Comparison of ENCODE assay signal across 19 cellular contexts in genomic region chr11:32613500-32614151, GRCh38. TPM values are rescaled to one million over a fixed set of nuclear protein-coding genes. Genes with fewer than 3 reads are reported as not detected.
A peak's percentile ranks its signal among the peaks of the same experiment; 100 is the strongest.
DNase-seq lines count a peak whose midpoint lies in the region; ATAC-seq, FAIRE-seq and TF ChIP-seq lines count a peak whose summit lies in the region.
"Had no signal": no experiment of that assay in that cellular context is flagged by ENCODE, and none has a peak within 500 bp of the region (broad histone marks: within the 10 kb centered on the region; RNA-seq: fewer than 3 reads in every experiment).

No MANE protein-coding gene starts in this region.

- POLR2A ChIA-PET in HepG2 (lab: Yijun Ruan, JAX) (no interaction called here), GM12878 (lab: Charles Lee) (no interaction called here)

- H3K36me3 Mint-ChIP-seq in mesothelial cell of epicardium = peaks cover 13% of the 10 kb centered on the region

- intact Hi-C loops in HepG2 (cut with micrococcal nuclease; ENCODE audit: unreplicated experiment) (loop anchor here (2.0 kb wide), 1 partner anchor 291 kb away; no protein-coding TSS in a partner anchor), right lobe of liver (cut with DNase I) (no loop called here), GM12878 (cut with micrococcal nuclease; ENCODE audit: unreplicated experiment) (loop anchor here (10.0 kb wide), 1 partner anchor 229 kb away; no protein-coding TSS in a partner anchor)

- peak overlapping the region; percentile 38 for H3K4me2 ChIP-seq in HepG2 (ENCODE audit: low read depth, low read length)
- no peak overlapping the region for H3K4me2 ChIP-seq in GM12878 (ENCODE audit: control insufficient read depth, insufficient read depth)

- H3K79me2 ChIP-seq in HepG2 (ENCODE audit: insufficient read depth, low read length) = no peaks in the 10 kb centered on the region
- no peaks in the 10 kb centered on the region for H3K79me2 ChIP-seq in GM12878 (ENCODE audit: control insufficient read depth, insufficient read depth, low read length)

- TF ChIP-seq POLR2A in HepG2 (IDR thresholded peaks at IDR 0.05; ENCODE audit: insufficient read depth in 1 of 2, low read depth in 2 of 2, low read length in 2 of 2) = no peak
- TF ChIP-seq POLR2A in right lobe of liver (IDR thresholded peaks at IDR 0.05) = no peak
- TF ChIP-seq POLR2A in GM12878 (IDR thresholded peaks at IDR 0.05; ENCODE audit: low read depth, low read length) = no peak

- no peak overlapping the region for H3K4me3 Mint-ChIP-seq in mesothelial cell of epicardium
- H3K4me3 Mint-ChIP-seq: CD4-positive, alpha-beta memory T cell had no signal

- H3K27ac Mint-ChIP-seq in mesothelial cell of epicardium = peak overlapping the region; percentile 54
- H3K27ac Mint-ChIP-seq: CD4-positive, alpha-beta memory T cell had no signal

- H3K27me3 ChIP-seq in HepG2 (ENCODE audit: control insufficient read depth in 1 of 2, insufficient read depth in 2 of 2, low read length in 2 of 2) = no peaks in the 10 kb centered on the region
- H3K27me3 ChIP-seq in right lobe of liver = no peaks in the 10 kb centered on the region
- no peaks in the 10 kb centered on the region for H3K27me3 ChIP-seq in GM12878 (replicated peaks in 1 of 2; ENCODE audit: control insufficient read depth in 2 of 2, insufficient read depth in 2 of 2, low read length in 1 of 2)
- H3K27me3 ChIP-seq in HAP-1 (ENCODE audit: low read depth) = no peaks in the 10 kb centered on the region

- ATAC-seq in HepG2 (peak; percentile 40; the same call in 1 of the 3 replicates), right lobe of liver (no peak), GM12878 (no peak), GM21723 (IDR thresholded peaks at IDR 0.05; ENCODE audit: unreplicated experiment) (no peak)

- in situ Hi-C loops in HepG2 (cut with HindIII; ENCODE audit: extremely low pct_ligation_motif_present, low pct_unique_long_range_greater_than_20kb) = no loop called here
- in situ Hi-C loops in GM12878 (cut with MboI) = no loop called here
- in situ Hi-C loops in HAP-1 (cut with MboI; ENCODE audit: low sequenced_read_pairs) = no loop called here

- H3K27me3 Mint-ChIP-seq in mesothelial cell of epicardium (ENCODE audit: low read depth) = no peaks in the 10 kb centered on the region

- FAIRE-seq in HepG2 (lab: Jason Lieb, UNC) (peak; percentile 26), GM12878 (lab: Jason Lieb, UNC) (no peak)
- FAIRE-seq: GM12891, H54 had no signal

- DNase-seq in HepG2 (ENCODE audit: low spot score) (peak; percentile 35), right lobe of liver (no peak), GM12878 (ENCODE audit: low read depth, low spot score) (peak; percentile 15), mesothelial cell of epicardium (ENCODE audit: low spot score in 2 of 2, unreplicated experiment in 2 of 2) (no peak), GM19238 (ENCODE audit: insufficient read length, low spot score) (no peak), HAP-1 (ENCODE audit: low spot score in 2 of 2) (no peak)
- DNase-seq: 8988T; C1 segment of cervical spinal cord; Calu3; CD4-positive, alpha-beta memory T cell; COR-L47; DMS79; EL; GDM1; GOT3; HCEC 1CT had no signal

- H3K9ac ChIP-seq in HepG2 (ENCODE audit: insufficient read depth, low read depth, low read length) = no peak overlapping the region
- no peak overlapping the region for H3K9ac ChIP-seq in GM12878 (ENCODE audit: control insufficient read depth, insufficient read depth, low read length)

- no peak overlapping the region; a peak in 1 of 6 replicates for H3K4me3 ChIP-seq in HepG2 (replicated peaks in 1 of 3; ENCODE audit: insufficient read depth in 1 of 3, low read depth in 2 of 3, low read length in 3 of 3)
- no peak overlapping the region for H3K4me3 ChIP-seq in right lobe of liver
- no peak overlapping the region for H3K4me3 ChIP-seq in GM12878
- H3K4me3 ChIP-seq in HAP-1 = no peak overlapping the region

- SMC1A ChIA-PET in GM12878 (lab: Charles Lee; ENCODE audit: uncharacterized antibody, unreplicated experiment) = no interaction called here

- no peak overlapping the region for H2AFZ ChIP-seq in HepG2 (ENCODE audit: low read length)
- H2AFZ ChIP-seq in GM12878 (ENCODE audit: control insufficient read depth, low read depth, low read length) = no peak overlapping the region

- peaks cover 1% of the 10 kb centered on the region; the same call in 1 of the 2 replicates for H3K9me3 ChIP-seq in HepG2 (ENCODE audit: low read length)
- H3K9me3 ChIP-seq in right lobe of liver = no peaks in the 10 kb centered on the region
- no peaks in the 10 kb centered on the region; the same call in 2 of the 3 replicates for H3K9me3 ChIP-seq in GM12878 (replicated peaks; ENCODE audit: control insufficient read depth, insufficient read depth, low read length)
- peaks cover 1% of the 10 kb centered on the region; the same call in 1 of the 2 replicates for H3K9me3 ChIP-seq in HAP-1

- H4K20me1 ChIP-seq in HepG2 (ENCODE audit: insufficient read depth, low read length) = no peaks in the 10 kb centered on the region
- H4K20me1 ChIP-seq in GM12878 (ENCODE audit: control insufficient read depth, insufficient read depth) = no peaks in the 10 kb centered on the region

- RAD21 ChIA-PET in GM12878 (lab: Charles Lee; ENCODE audit: unreplicated experiment) = no interaction called here

- no peaks in the 10 kb centered on the region for H3K36me3 ChIP-seq in HepG2 (replicated peaks in 1 of 2; ENCODE audit: control insufficient read depth in 1 of 2, insufficient read depth in 2 of 2, low read length in 2 of 2)
- H3K36me3 ChIP-seq in right lobe of liver = no peaks in the 10 kb centered on the region
- no peaks in the 10 kb centered on the region for H3K36me3 ChIP-seq in GM12878 (ENCODE audit: control insufficient read depth in 2 of 2, insufficient read depth in 2 of 2, low read length in 1 of 2)
- no peaks in the 10 kb centered on the region for H3K36me3 ChIP-seq in HAP-1 (replicated peaks)

- TF ChIP-seq RAD21 in HepG2 (CRISPR knock-in tag; IDR thresholded peaks at IDR 0.05) (no peak), GM12878 (IDR thresholded peaks at IDR 0.05; ENCODE audit: insufficient read depth, low read depth, low read length) (no peak)

- H3K4me1 Mint-ChIP-seq in mesothelial cell of epicardium = peaks cover 45% of the 10 kb centered on the region
- H3K4me1 Mint-ChIP-seq: CD4-positive, alpha-beta memory T cell had no signal

- H3K4me1 ChIP-seq in HepG2 (ENCODE audit: insufficient read depth, low read length) (peaks cover 14% of the 10 kb centered on the region), right lobe of liver (no peaks in the 10 kb centered on the region), GM12878 (ENCODE audit: control insufficient read depth, insufficient read depth, low read length) (no peaks in the 10 kb centered on the region), HAP-1 (peaks cover 22% of the 10 kb centered on the region)

- TF ChIP-seq CTCF in HepG2 (CRISPR knock-in tag; IDR thresholded peaks at IDR 0.05) (no peak), right lobe of liver (IDR thresholded peaks at IDR 0.05) (no peak), GM12878 (IDR thresholded peaks at IDR 0.05 in 2 of 3, conservative IDR thresholded peaks at IDR 0.05 in 1 of 3; ENCODE audit: control insufficient read depth in 2 of 3, extremely low read depth in 1 of 3, insufficient read depth in 1 of 3, low read depth in 3 of 3, low read length in 3 of 3) (no peak), mesothelial cell of epicardium (IDR thresholded peaks at IDR 0.05; ENCODE audit: unreplicated experiment) (no peak)

- H3K27ac ChIP-seq in HepG2 (ENCODE audit: extremely low read length, insufficient read depth, low read length) (no peak overlapping the region), right lobe of liver (no peak overlapping the region), GM12878 (ENCODE audit: control insufficient read depth, insufficient read depth) (no peak overlapping the region)

- CTCF ChIA-PET in HepG2 (lab: Yijun Ruan, JAX; ENCODE audit: low intra/inter-chr PET ratio, low total read pairs) = no interaction called here
- CTCF ChIA-PET in GM12878 (lab: Yijun Ruan, JAX) = no interaction called here

- no peak for TF ChIP-seq EP300 in HepG2 (IDR thresholded peaks at IDR 0.05; ENCODE audit: low read depth in 2 of 2, low read length in 2 of 2)
- no peak for TF ChIP-seq EP300 in HepG2 (CRISPR knock-in tag; IDR thresholded peaks at IDR 0.05; ENCODE audit: borderline replicate concordance)
- no peak for TF ChIP-seq EP300 in GM12878 (IDR thresholded peaks at IDR 0.05; ENCODE audit: borderline replicate concordance in 1 of 2, control insufficient read depth in 1 of 2, low read depth in 2 of 2, low read length in 2 of 2)

- BruUV-seq in HepG2 (replicated peaks; lab: Mats Ljungman, UMichigan) = no TSS peak
- no TSS peak for BruUV-seq in GM12878 (replicated peaks; lab: Mats Ljungman, UMichigan)

- WGBS in HepG2 (ENCODE audit: low lambda C conversion rate) = 6% methylated on average over 4 of the region's 4 CpGs
- 50% methylated on average over 4 of the region's 4 CpGs for WGBS in right lobe of liver (ENCODE audit: insufficient coverage, low coverage, low lambda C conversion rate, missing lambda C conversion rate)
- WGBS in GM12878 (ENCODE audit: insufficient coverage, insufficient replicate concordance, low lambda C conversion rate, missing lambda C conversion rate) = 97% methylated on average over 4 of the region's 4 CpGs

- peaks cover 18% of the 10 kb centered on the region for H3K9me3 Mint-ChIP-seq in mesothelial cell of epicardium

RNA-seq across cellular contexts. Expression of gene EIF3M, which starts 30.0 kb away (rescaled TPM):
- total RNA-seq in HepG2 (2016; rRNA removed; fragmentation: Illumina TruSeq; extraction: Trizol) = 389 and 593 TPM in 2 replicates
- 143 and 163 TPM in 2 replicates for total RNA-seq in HepG2 (2016; cell fraction: cytosol; rRNA removed; fragmentation: Illumina TruSeq; extraction: Trizol; ENCODE audit: low read depth)
- total RNA-seq in HepG2 (2016; cell fraction: insoluble cytoplasmic fraction; rRNA removed; fragmentation: Illumina TruSeq; extraction: Trizol) = 382 and 605 TPM in 2 replicates
- total RNA-seq in HepG2 (2016; cell fraction: membrane; rRNA removed; fragmentation: Illumina TruSeq; extraction: Trizol) = 254 and 301 TPM in 2 replicates
- total RNA-seq in HepG2 (2016; cell fraction: nucleus; rRNA removed; fragmentation: Illumina TruSeq; extraction: Trizol) = 198 and 212 TPM in 2 replicates
- polyA plus RNA-seq in HepG2 (2011; rRNA removed) = 226 and 279 TPM in 2 replicates
- 204 and 312 TPM in 2 replicates for polyA plus RNA-seq in HepG2 (2011; cell fraction: cytosol; rRNA removed)
- polyA plus RNA-seq in HepG2 (2011; cell fraction: nucleus; rRNA removed) = 107 and 136 TPM in 2 replicates
- polyA plus RNA-seq in HepG2 (2012) = 338 and 453 TPM in 2 replicates
- polyA plus RNA-seq in HepG2 (2016; cell fraction: cytosol; fragmentation: Illumina TruSeq; extraction: Trizol; ENCODE audit: low read depth) = 156 and 174 TPM in 2 replicates
- polyA plus RNA-seq in HepG2 (2016; cell fraction: insoluble cytoplasmic fraction; fragmentation: Illumina TruSeq; extraction: Trizol; ENCODE audit: low read depth) = 573 and 611 TPM in 2 replicates
- polyA plus RNA-seq in HepG2 (2016; cell fraction: membrane; fragmentation: Illumina TruSeq; extraction: Trizol; ENCODE audit: low read depth) = 226 and 268 TPM in 2 replicates
- 317 and 325 TPM in 2 replicates for polyA plus RNA-seq in HepG2 (2016; cell fraction: nucleus; fragmentation: Illumina TruSeq; extraction: Trizol; ENCODE audit: insufficient read depth, low read depth)
- polyA minus RNA-seq in HepG2 (2011; rRNA and poly(A)+ RNA removed; ENCODE audit: low replicate concordance) = 48.7 and 110 TPM in 2 replicates
- polyA minus RNA-seq in HepG2 (2011; cell fraction: cytosol; rRNA and poly(A)+ RNA removed) = 124 and 131 TPM in 2 replicates
- 70.2 and 79.9 TPM in 2 replicates for polyA minus RNA-seq in HepG2 (2011; cell fraction: nucleus; rRNA and poly(A)+ RNA removed)
- total RNA-seq in right lobe of liver = 100 to 1,000 TPM in 2 of 6 experiments, 10 to 100 TPM in 4; 61.4 to 254 (median 90.2) TPM
- total RNA-seq in GM12878 (2013; cell fraction: nucleolus; rRNA removed) = 118 and 124 TPM in 2 replicates
- 463 and 536 TPM in 2 replicates for total RNA-seq in GM12878 (2014; rRNA removed)
- total RNA-seq in GM12878 (2014; rRNA removed; fragmentation: Illumina TruSeq; extraction: Trizol) = 562 and 568 TPM in 2 replicates
- 389 and 392 TPM in 2 replicates for total RNA-seq in GM12878 (2021)
- 282 TPM for polyA plus RNA-seq in GM12878 (2011; ENCODE audit: low read depth)
- 641 and 834 TPM in 2 replicates for polyA plus RNA-seq in GM12878 (2011; rRNA removed)
- polyA plus RNA-seq in GM12878 (2011; cell fraction: cytosol; rRNA removed) = 319 and 434 TPM in 2 replicates
- polyA plus RNA-seq in GM12878 (2011; cell fraction: nucleus; rRNA removed) = 305 and 399 TPM in 2 replicates
- 550 and 626 TPM in 2 replicates for polyA plus RNA-seq in GM12878 (2012)
- polyA plus RNA-seq in GM12878 (2014; fragmentation: Illumina TruSeq; extraction: Trizol) = 781 and 968 TPM in 2 replicates
- 1,000 to 10,000 TPM; 1,121 to 1,205 TPM for polyA plus RNA-seq in GM12878 (2014; fragmentation: Nextera tagmentation; extraction: Ambion mirVana)
- 473 and 574 TPM in 2 replicates for polyA plus RNA-seq in GM12878 (2014; rRNA removed)
- 100 to 1,000 TPM; 539 to 612 TPM for polyA plus RNA-seq in GM12878 (2016; fragmentation: Nextera tagmentation; extraction: Ambion mirVana)
- polyA minus RNA-seq in GM12878 (2011; rRNA and poly(A)+ RNA removed) = 225 and 304 TPM in 2 replicates
- 116 and 146 TPM in 2 replicates for polyA minus RNA-seq in GM12878 (2011; cell fraction: cytosol; rRNA and poly(A)+ RNA removed)
- 40.0 and 61.7 TPM in 2 replicates for polyA minus RNA-seq in GM12878 (2011; cell fraction: nucleus; rRNA and poly(A)+ RNA removed)
- total RNA-seq in mesothelial cell of epicardium = 440 to 458 TPM (median 454 TPM) in 3 replicates

Comparison
In these comparisons a context has a peak if more than half of its experiments do, and no peak if none do; other contexts are left out.
1. DNase-seq: peak in HepG2 (single experiment) and GM12878 (single experiment); none in right lobe of liver (0 of 3), mesothelial cell of epicardium (0 of 2), GM19238 (single experiment) and HAP-1 (0 of 2).
2. intact Hi-C loops: an anchor here in HepG2 (2.0 kb wide) and GM12878 (10.0 kb wide); none called in right lobe of liver.
3. Of the 75 proteins assayed by ChIP-seq in both HepG2 and GM12878: peak only in HepG2: TCF7; only in GM12878: ATF7, BCL3, JUNB, NFIC, NR2F1, TCF12 and 1 more; in both: none; in neither: 67.